ENCODE assay signal across 11 cellular contexts in the genomic region with DNA sequence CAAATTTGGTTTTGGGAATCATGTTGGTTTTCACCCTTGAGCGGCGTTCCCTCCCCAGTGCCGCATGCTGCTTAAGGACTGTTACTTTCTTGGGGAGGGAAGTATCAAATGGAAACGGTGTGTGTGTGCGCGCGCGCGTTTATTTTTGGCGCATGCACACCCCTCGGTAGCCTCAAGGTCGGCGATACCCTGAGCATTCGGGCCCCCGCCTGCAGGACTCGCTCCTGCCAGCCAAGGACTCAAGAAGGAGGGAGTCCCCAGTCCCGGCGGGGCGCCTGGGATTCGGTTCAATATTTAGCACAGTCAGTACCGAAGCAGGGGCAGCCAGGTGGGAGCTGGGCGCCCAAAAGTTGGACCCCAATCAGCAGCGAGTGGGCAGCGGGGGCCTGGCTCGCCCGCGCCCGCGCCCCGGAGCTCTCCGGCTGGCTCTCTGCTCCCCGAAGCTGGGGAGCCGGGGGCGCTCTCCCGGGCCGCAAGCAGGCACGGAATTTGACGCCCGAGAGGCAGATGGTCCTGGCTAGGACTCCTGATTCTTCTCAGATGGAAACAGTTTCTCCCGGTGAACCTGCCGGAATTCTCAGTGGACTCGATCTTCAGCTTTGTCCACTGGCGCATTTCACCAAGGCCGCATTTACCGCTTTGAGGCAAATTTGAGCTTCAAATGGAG.
DNase-seq lines count a peak whose midpoint lies in the region; ATAC-seq and TF ChIP-seq lines count a peak whose summit lies in the region.
"Had no signal": no experiment of that assay in that cellular context is flagged by ENCODE, and none has a peak within 500 bp of the region (broad histone marks: within the 10 kb centered on the region; RNA-seq: fewer than 3 reads in every experiment).

No MANE protein-coding gene starts in this region.

- ATAC-seq in Right ventricle myocardium inferior (peak; percentile 63), aorta (ENCODE audit: low FRiP score) (peak; percentile 30), HG02973 (IDR thresholded peaks at IDR 0.05; ENCODE audit: unreplicated experiment) (no peak)

- no peak overlapping the region for H3K27ac Mint-ChIP-seq in nephron progenitor cell
- H3K27ac Mint-ChIP-seq in activated T-cell treated with anti-CD3 and anti-CD28 coated beads, Interleukin-2, amount 50 U/mL, for 24 hours: no peak overlapping the region
- H3K27ac Mint-ChIP-seq: dendritic cell treated with granulocyte-macrophage colony-stimulating factor and Interleukin-4, amounts not matched to agents 40 ng/mL and 50 ng/mL, for 4 days had no signal

- no peaks in the 10 kb centered on the region for H3K4me1 ChIP-seq in aorta (ENCODE audit: control insufficient read depth in 1 of 2, insufficient read depth in 2 of 2, low read length in 2 of 2)
- H3K4me1 ChIP-seq: BLaER1 treated with 17β-estradiol and CSF1 and Interleukin-3, amounts not matched to agents 10 nM and 100 nM had no signal

- no peak overlapping the region for H3K27ac ChIP-seq in aorta (ENCODE audit: low read depth in 1 of 2, low read length in 2 of 2)
- H3K27ac ChIP-seq: BLaER1 treated with 17β-estradiol and CSF1 and Interleukin-3, amounts not matched to agents 10 nM and 100 nM had no signal

- H3K9me3 Mint-ChIP-seq in nephron progenitor cell: no peaks in the 10 kb centered on the region
- H3K9me3 Mint-ChIP-seq in activated T-cell treated with anti-CD3 and anti-CD28 coated beads, Interleukin-2, amount 50 U/mL, for 24 hours: no peaks in the 10 kb centered on the region
- H3K9me3 Mint-ChIP-seq: dendritic cell treated with granulocyte-macrophage colony-stimulating factor and Interleukin-4, amounts not matched to agents 40 ng/mL and 50 ng/mL, for 4 days had no signal

- no peaks in the 10 kb centered on the region for H3K27me3 ChIP-seq in aorta (ENCODE audit: control insufficient read depth in 1 of 2, insufficient read depth in 2 of 2, low read length in 1 of 2)

- H3K36me3 Mint-ChIP-seq in nephron progenitor cell (ENCODE audit: low read depth): no peaks in the 10 kb centered on the region
- H3K36me3 Mint-ChIP-seq in activated T-cell treated with anti-CD3 and anti-CD28 coated beads, Interleukin-2, amount 50 U/mL, for 24 hours (ENCODE audit: low read depth): no peaks in the 10 kb centered on the region

- no peak for TF ChIP-seq CTCF in fibroblast of pulmonary artery (IDR thresholded peaks at IDR 0.05; ENCODE audit: low read length, missing control alignments)
- no peak for TF ChIP-seq CTCF in nephron progenitor cell (IDR thresholded peaks at IDR 0.05)

- peaks cover 33% of the 10 kb centered on the region for H3K4me1 Mint-ChIP-seq in nephron progenitor cell
- H3K4me1 Mint-ChIP-seq in activated T-cell treated with anti-CD3 and anti-CD28 coated beads, Interleukin-2, amount 50 U/mL, for 24 hours (ENCODE audit: low read depth): no peaks in the 10 kb centered on the region

- WGBS in aorta, 2 donors: 3 to 5% methylated on average over 45 of the region's 45 CpGs

- peaks cover 35% of the 10 kb centered on the region for H3K27me3 Mint-ChIP-seq in nephron progenitor cell (ENCODE audit: low read depth, poor library complexity)
- peaks cover 47% of the 10 kb centered on the region for H3K27me3 Mint-ChIP-seq in activated T-cell treated with anti-CD3 and anti-CD28 coated beads, Interleukin-2, amount 50 U/mL, for 24 hours

- DNase-seq in Right ventricle myocardium inferior (ENCODE audit: missing footprints) (peak; percentile 75), cardiac septum (ENCODE audit: low spot score) (no peak), fibroblast of pulmonary artery (ENCODE audit: low read depth) (no peak), nephron progenitor cell (peak; percentile 43), aorta (peak; percentile 43 to 75), globus pallidus (ENCODE audit: low spot score) (no peak)
- DNase-seq in activated T-cell treated with anti-CD3 and anti-CD28 coated beads, Interleukin-2, amount 50 U/mL, for 24 hours: no peak
- DNase-seq: stimulated activated CD4-positive, alpha-beta T cell treated with anti-CD3 and anti-CD28 coated beads, Interleukin-12 subunit alpha, Interleukin-12 subunit beta, amount 100 ng/mL, for 4 hours had no signal

- peak overlapping the region; percentile 82 for H3K4me3 Mint-ChIP-seq in nephron progenitor cell
- H3K4me3 Mint-ChIP-seq in activated T-cell treated with anti-CD3 and anti-CD28 coated beads, Interleukin-2, amount 50 U/mL, for 24 hours: no peak overlapping the region
- H3K4me3 Mint-ChIP-seq: dendritic cell treated with granulocyte-macrophage colony-stimulating factor and Interleukin-4, amounts not matched to agents 40 ng/mL and 50 ng/mL, for 4 days had no signal

- H3K4me3 ChIP-seq in fibroblast of pulmonary artery (replicated peaks; ENCODE audit: low read depth, low read length) (peak overlapping the region; percentile 24), aorta (ENCODE audit: low read length in 2 of 2) (peak overlapping the region; percentile 7 to 56)
- H3K4me3 ChIP-seq: BLaER1 treated with 17β-estradiol and CSF1 and Interleukin-3, amounts not matched to agents 10 nM and 100 nM had no signal

- intact Hi-C loops in Right ventricle myocardium inferior (cut with DNase I) (no loop called here), cardiac septum (cut with DNase I) (no loop called here), aorta (cut with DNase I) (no loop called here)

- H3K36me3 ChIP-seq in aorta (ENCODE audit: control insufficient read depth in 1 of 2, insufficient read depth in 2 of 2, low read length in 1 of 2): no peaks in the 10 kb centered on the region
- H3K36me3 ChIP-seq: BLaER1 treated with 17β-estradiol and CSF1 and Interleukin-3, amounts not matched to agents 10 nM and 100 nM had no signal

- H3K9me3 ChIP-seq in aorta (ENCODE audit: control insufficient read depth, low read length): no peaks in the 10 kb centered on the region

Comparison
In these comparisons a context has a peak if more than half of its experiments do, and no peak if none do; other contexts are left out.
1. DNase-seq: peak in Right ventricle myocardium inferior (single experiment), nephron progenitor cell (single experiment) and aorta (2 of 2); none in cardiac septum (single experiment), fibroblast of pulmonary artery (single experiment), globus pallidus (single experiment) and activated T-cell treated with anti-CD3 and anti-CD28 coated beads, Interleukin-2, amount 50 U/mL, for 24 hours (single experiment).